In the genomic region with DNA sequence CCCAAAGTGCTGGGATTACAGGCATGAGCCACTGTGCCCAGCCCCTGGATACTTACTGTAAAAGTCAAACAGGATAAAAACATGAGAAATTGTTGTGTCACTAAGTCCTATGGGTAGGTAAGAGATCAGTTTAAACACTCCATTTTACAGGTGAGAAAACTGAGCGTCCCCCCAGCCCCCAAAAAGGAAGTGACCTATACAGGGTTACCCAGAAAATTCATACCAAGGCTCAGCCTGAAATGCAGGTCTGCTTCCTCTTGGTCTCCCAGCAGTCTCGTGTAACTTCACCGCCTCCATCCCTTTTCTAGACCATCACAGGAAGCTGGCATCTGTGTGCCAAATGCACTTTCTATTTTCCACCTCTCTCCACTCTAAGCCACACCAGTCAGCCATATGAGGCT, we compare ENCODE assay signal across 12 cellular contexts. TPM values are rescaled to one million over a fixed set of nuclear protein-coding genes. Genes with fewer than 3 reads are reported as not detected.
DNase-seq lines count a peak whose midpoint lies in the region; ATAC-seq and TF ChIP-seq lines count a peak whose summit lies in the region.
"Had no signal": no experiment of that assay in that cellular context is flagged by ENCODE, and none has a peak within 500 bp of the region (broad histone marks: within the 10 kb centered on the region; RNA-seq: fewer than 3 reads in every experiment).

No MANE protein-coding gene starts in this region.

- CTCF ChIA-PET in CD8-positive, alpha-beta memory T cell (lab: Charles Lee): interaction anchor here (1.5 kb wide), 1 partner anchor 40 kb away, joined by 6 read pairs; no protein-coding TSS in a partner anchor

- ATAC-seq in GM19395 (IDR thresholded peaks at IDR 0.05; ENCODE audit: unreplicated experiment): peak; percentile 43
- ATAC-seq in HG03442 (IDR thresholded peaks at IDR 0.05; ENCODE audit: unreplicated experiment): peak; percentile 27
- ATAC-seq in lower lobe of right lung: no peak
- ATAC-seq in HG02588 (IDR thresholded peaks at IDR 0.05; ENCODE audit: unreplicated experiment): no peak

- intact Hi-C loops in lower lobe of right lung (cut with DNase I): no loop called here

- H3K4me3 ChIP-seq in GM12875 (ENCODE audit: low read depth, low read length): peak overlapping the region; percentile 42
- H3K4me3 ChIP-seq in lower lobe of right lung: no peak overlapping the region
- no peak overlapping the region for H3K4me3 ChIP-seq in CD8-positive, alpha-beta memory T cell (ENCODE audit: low read length)

- H3K4me1 ChIP-seq in lower lobe of right lung: peaks cover 32% of the 10 kb centered on the region
- H3K4me1 ChIP-seq in CD8-positive, alpha-beta memory T cell (ENCODE audit: insufficient read depth, low read length): no peaks in the 10 kb centered on the region

- no peaks in the 10 kb centered on the region for H3K36me3 Mint-ChIP-seq in CD8-positive, alpha-beta memory T cell
- H3K36me3 Mint-ChIP-seq: immature natural killer cell had no signal

- H3K9me3 ChIP-seq in lower lobe of right lung: no peaks in the 10 kb centered on the region
- no peaks in the 10 kb centered on the region for H3K9me3 ChIP-seq in CD8-positive, alpha-beta memory T cell (ENCODE audit: low read length)

- H3K4me1 Mint-ChIP-seq in CD8-positive, alpha-beta memory T cell: peaks cover 5 to 6% (median 6%) of the 10 kb centered on the region in 3 donors
- H3K4me1 Mint-ChIP-seq: immature natural killer cell had no signal

- DNase-seq in lower lobe of right lung (no peak), NK-92 (lab: John Stamatoyannopoulos, UW; ENCODE audit: unreplicated experiment) (no peak), DMS79 (lab: John Stamatoyannopoulos, UW) (no peak)
- DNase-seq in CD8-positive, alpha-beta memory T cell: no peak
- DNase-seq: activated CD8-positive, alpha-beta memory T cell treated with anti-CD3 and anti-CD28 coated beads, Interleukin-2, amount 50 U/mL, for 4 hours; DND-41; immature natural killer cell had no signal

- H3K9me3 Mint-ChIP-seq in CD8-positive, alpha-beta memory T cell: no peaks in the 10 kb centered on the region
- H3K9me3 Mint-ChIP-seq: immature natural killer cell; stimulated activated naive CD8-positive, alpha-beta T cell treated with anti-CD3 and anti-CD28 coated beads, Interleukin-15, Interleukin-2, amounts not matched to agents 100 ng/mL and 50 ng/mL, for 24 hours had no signal

- peaks cover under 1% of the 10 kb centered on the region for H3K36me3 ChIP-seq in lower lobe of right lung
- H3K36me3 ChIP-seq in CD8-positive, alpha-beta memory T cell (ENCODE audit: insufficient read depth, low read length): no peaks in the 10 kb centered on the region

- H3K4me3 Mint-ChIP-seq in CD8-positive, alpha-beta memory T cell: peak overlapping the region in 3 of 7 donors; percentile 1 to 67 (median 53)
- H3K4me3 Mint-ChIP-seq: immature natural killer cell; stimulated activated naive CD8-positive, alpha-beta T cell treated with anti-CD3 and anti-CD28 coated beads, Interleukin-15, Interleukin-2, amounts not matched to agents 100 ng/mL and 50 ng/mL, for 24 hours had no signal

- H3K27me3 Mint-ChIP-seq in CD8-positive, alpha-beta memory T cell: peaks cover 7 to 47% of the 10 kb centered on the region in 2 donors

- H3K27ac ChIP-seq in lower lobe of right lung: peak overlapping the region; percentile 79
- H3K27ac ChIP-seq in CD8-positive, alpha-beta memory T cell (ENCODE audit: low read depth, low read length): no peak overlapping the region

- H3K27ac Mint-ChIP-seq in CD8-positive, alpha-beta memory T cell: peak overlapping the region in 3 of 8 donors; percentile 13 to 80 (median 26)
- H3K27ac Mint-ChIP-seq: stimulated activated naive CD8-positive, alpha-beta T cell treated with anti-CD3 and anti-CD28 coated beads, Interleukin-15, Interleukin-2, amounts not matched to agents 100 ng/mL and 50 ng/mL, for 24 hours had no signal

- TF ChIP-seq CTCF in GM12875 (IDR thresholded peaks at IDR 0.05; ENCODE audit: borderline replicate concordance, insufficient read depth, low read depth, low read length) (no peak), lower lobe of right lung (IDR thresholded peaks at IDR 0.05) (no peak)

- POLR2A ChIA-PET in CD8-positive, alpha-beta memory T cell (lab: Charles Lee): no interaction called here

- no peaks in the 10 kb centered on the region for H3K27me3 ChIP-seq in lower lobe of right lung (ENCODE audit: low read depth)
- H3K27me3 ChIP-seq in CD8-positive, alpha-beta memory T cell (ENCODE audit: insufficient read depth, low read length, poor library complexity, severe bottlenecking): no peaks in the 10 kb centered on the region

RNA-seq across cellular contexts. Expression of gene TMOD1, which starts 57.2 kb away (rescaled TPM):
- 7.9 TPM for total RNA-seq in lower lobe of right lung
- total RNA-seq in CD8-positive, alpha-beta memory T cell: 1 to 10 TPM; 1.2 to 1.5 TPM
- polyA plus RNA-seq in CD8-positive, alpha-beta memory T cell: 1.3 TPM

Comparison
In these comparisons a context has a peak if more than half of its experiments do, and no peak if none do; other contexts are left out.
1. ATAC-seq: peak in GM19395 (single experiment) and HG03442 (single experiment); none in lower lobe of right lung (0 of 2) and HG02588 (single experiment).